8 cellular contexts compared by ENCODE assay signal in genomic region chr2:233100192-233100998, GRCh38. TPM values are rescaled to one million over a fixed set of nuclear protein-coding genes. Genes with fewer than 3 reads are reported as not detected.
DNase-seq lines count a peak whose midpoint lies in the region; ATAC-seq and TF ChIP-seq lines count a peak whose summit lies in the region.

No MANE protein-coding gene starts in this region.

- no peak overlapping the region for H3K27ac ChIP-seq in neural progenitor cell
- no peak overlapping the region for H3K27ac ChIP-seq in mammary epithelial cell (ENCODE audit: insufficient read depth, low read depth, low read length)

- no peaks in the 10 kb centered on the region for H3F3A ChIP-seq in neural progenitor cell (ENCODE audit: low read depth)

- H3K27me3 ChIP-seq in neural progenitor cell (no peaks in the 10 kb centered on the region), mammary epithelial cell (ENCODE audit: insufficient read depth, low read length) (no peaks in the 10 kb centered on the region)

- H3K9me3 Mint-ChIP-seq in activated CD4-positive, alpha-beta memory T cell treated with anti-CD3 and anti-CD28 coated beads for 36 hours: no peaks in the 10 kb centered on the region
- peaks cover 4% of the 10 kb centered on the region for H3K9me3 Mint-ChIP-seq in neural progenitor cell

- H3K4me1 ChIP-seq in neural progenitor cell (no peaks in the 10 kb centered on the region), mammary epithelial cell (ENCODE audit: insufficient read depth, low read length) (no peaks in the 10 kb centered on the region)

- H3K9ac ChIP-seq in neural progenitor cell (no peak overlapping the region), mammary epithelial cell (ENCODE audit: insufficient read depth, low read length) (no peak overlapping the region)

- in situ Hi-C loops in mammary epithelial cell (cut with MboI; ENCODE audit: low sequenced_read_pairs in 2 of 2): no loop called here

- H3K4me2 ChIP-seq in neural progenitor cell: no peak overlapping the region
- H3K4me2 ChIP-seq in mammary epithelial cell (ENCODE audit: insufficient read depth, low read depth, low read length): no peak overlapping the region

- H3K36me3 ChIP-seq in neural progenitor cell: no peaks in the 10 kb centered on the region
- H3K36me3 ChIP-seq in mammary epithelial cell (ENCODE audit: insufficient read depth, low read length): no peaks in the 10 kb centered on the region

- TF ChIP-seq CTCF in neural progenitor cell (IDR thresholded peaks at IDR 0.05) (no peak), mammary epithelial cell (conservative IDR thresholded peaks at IDR 0.05 in 1 of 2, IDR thresholded peaks at IDR 0.05 in 1 of 2; ENCODE audit: extremely low read depth in 1 of 2, insufficient read depth in 1 of 2, low read depth in 1 of 2, low read length in 2 of 2) (no peak)

- DNase-seq in activated CD4-positive, alpha-beta memory T cell treated with anti-CD3 and anti-CD28 coated beads for 36 hours: peak; percentile 87
- DNase-seq in neural progenitor cell (ENCODE audit: low spot score) (no peak), NCI-H187 (lab: John Stamatoyannopoulos, UW) (no peak), mammary epithelial cell (no peak), head of caudate nucleus (no peak), SHP77 (lab: John Stamatoyannopoulos, UW) (no peak)

- POLR2A ChIA-PET in activated CD4-positive, alpha-beta memory T cell treated with anti-CD3 and anti-CD28 coated beads for 36 hours (lab: Charles Lee): interaction anchor here (0.7 to 2.4 kb wide), 4 partner anchors 8 to 40 kb away, joined by 3 to 11 read pairs (median 6); partner anchors contain the start of gene INPP5D

- H3K36me3 Mint-ChIP-seq in activated CD4-positive, alpha-beta memory T cell treated with anti-CD3 and anti-CD28 coated beads for 36 hours: peaks cover 22% of the 10 kb centered on the region
- no peaks in the 10 kb centered on the region for H3K36me3 Mint-ChIP-seq in neural progenitor cell

- H3K27me3 Mint-ChIP-seq in activated CD4-positive, alpha-beta memory T cell treated with anti-CD3 and anti-CD28 coated beads for 36 hours: no peaks in the 10 kb centered on the region
- H3K27me3 Mint-ChIP-seq in neural progenitor cell (ENCODE audit: insufficient read depth, low read depth): peaks cover 8% of the 10 kb centered on the region

- WGBS in mammary epithelial cell (ENCODE audit: low coverage, missing lambda C conversion rate): 76% methylated on average over 9 of the region's 17 CpGs

- H2AFZ ChIP-seq in neural progenitor cell (replicated peaks) (no peak overlapping the region), mammary epithelial cell (ENCODE audit: low read depth, low read length) (no peak overlapping the region)

- H3K4me1 Mint-ChIP-seq in activated CD4-positive, alpha-beta memory T cell treated with anti-CD3 and anti-CD28 coated beads for 36 hours (ENCODE audit: low read depth): peaks cover 61% of the 10 kb centered on the region
- H3K4me1 Mint-ChIP-seq in neural progenitor cell: peaks cover 7% of the 10 kb centered on the region

- no TSS peak for BruUV-seq in mammary epithelial cell (replicated peaks; lab: Mats Ljungman, UMichigan)

- H3K4me3 ChIP-seq in neural progenitor cell (no peak overlapping the region), mammary epithelial cell (replicated peaks in 1 of 3; ENCODE audit: insufficient read depth in 1 of 3, low read depth in 2 of 3, low read length in 3 of 3) (no peak overlapping the region)

- ATAC-seq in GM19351 (IDR thresholded peaks at IDR 0.05; ENCODE audit: unreplicated experiment) (peak; percentile 85), HG03108 (IDR thresholded peaks at IDR 0.05; ENCODE audit: unreplicated experiment) (peak; percentile 86)

- no peaks in the 10 kb centered on the region for H3K9me3 ChIP-seq in neural progenitor cell (ENCODE audit: low read depth)
- H3K9me3 ChIP-seq in mammary epithelial cell (replicated peaks; ENCODE audit: insufficient read depth, low read length): no peaks in the 10 kb centered on the region

- no peaks in the 10 kb centered on the region for H4K20me1 ChIP-seq in neural progenitor cell (ENCODE audit: low read depth)
- H4K20me1 ChIP-seq in mammary epithelial cell (ENCODE audit: insufficient read depth, low read length): no peaks in the 10 kb centered on the region

- dilution Hi-C loops in mammary epithelial cell (cut with HindIII; ENCODE audit: low sequenced_read_pairs): loop anchor here (5.0 kb wide), 1 partner anchor 88 kb away; the partner anchor contains the start of gene NGEF

- CTCF ChIA-PET in activated CD4-positive, alpha-beta memory T cell treated with anti-CD3 and anti-CD28 coated beads for 36 hours (lab: Charles Lee): interaction anchor here (0.5 to 3.2 kb wide), 7 partner anchors 19 to 480 kb away, joined by 3 to 16 read pairs (median 4); partner anchors contain the start of gene INPP5D
- CTCF ChIA-PET in mammary epithelial cell (lab: Charles Lee; ENCODE audit: low non-redundant PET): no interaction called here

- H3K79me2 ChIP-seq in neural progenitor cell (ENCODE audit: low read depth): no peaks in the 10 kb centered on the region
- H3K79me2 ChIP-seq in mammary epithelial cell (ENCODE audit: insufficient read depth, low read length): no peaks in the 10 kb centered on the region

- peak overlapping the region; percentile 17 for H3K4me3 Mint-ChIP-seq in activated CD4-positive, alpha-beta memory T cell treated with anti-CD3 and anti-CD28 coated beads for 36 hours
- H3K4me3 Mint-ChIP-seq in neural progenitor cell: no peak overlapping the region

- H3K27ac Mint-ChIP-seq in activated CD4-positive, alpha-beta memory T cell treated with anti-CD3 and anti-CD28 coated beads for 36 hours: peak overlapping the region; percentile 68
- H3K27ac Mint-ChIP-seq in neural progenitor cell: peak overlapping the region; percentile 22

- intact Hi-C loops in activated CD4-positive, alpha-beta memory T cell treated with anti-CD3 and anti-CD28 coated beads for 36 hours (cut with micrococcal nuclease): loop anchor here (1.0 kb wide), 2 partner anchors 19 to 42 kb away; no protein-coding TSS in a partner anchor
- intact Hi-C loops in mammary epithelial cell (cut with micrococcal nuclease): no loop called here
- intact Hi-C loops in head of caudate nucleus (cut with DNase I): no loop called here

RNA-seq across cellular contexts. Expression of gene INPP5D, which starts 40.3 kb away (rescaled TPM):
- 10 to 100 TPM; 52.4 to 54.9 TPM for total RNA-seq in activated CD4-positive, alpha-beta memory T cell treated with anti-CD3 and anti-CD28 coated beads for 36 hours
- total RNA-seq in neural progenitor cell (ENCODE audit: low replicate concordance) (2.9 and 4.2 TPM in 2 replicates), mammary epithelial cell (10 to 100 TPM; 57.7 to 80.4 TPM)
- 27.5 TPM for polyA plus RNA-seq in mammary epithelial cell
- 144 TPM for polyA minus RNA-seq in mammary epithelial cell

Comparison
In these comparisons a context has a peak if more than half of its experiments do, and no peak if none do; other contexts are left out.
1. RNA of gene INPP5D, which starts 40.3 kb away (total RNA-seq): 57.7 to 80.4 TPM in mammary epithelial cell and 52.4 to 54.9 TPM in activated CD4-positive, alpha-beta memory T cell treated with anti-CD3 and anti-CD28 coated beads for 36 hours; 2.9 to 4.2 TPM in neural progenitor cell; every median in the first group is over 10 times any median in the second.